ENCODE assay signal across 19 cellular contexts in the genomic region with DNA sequence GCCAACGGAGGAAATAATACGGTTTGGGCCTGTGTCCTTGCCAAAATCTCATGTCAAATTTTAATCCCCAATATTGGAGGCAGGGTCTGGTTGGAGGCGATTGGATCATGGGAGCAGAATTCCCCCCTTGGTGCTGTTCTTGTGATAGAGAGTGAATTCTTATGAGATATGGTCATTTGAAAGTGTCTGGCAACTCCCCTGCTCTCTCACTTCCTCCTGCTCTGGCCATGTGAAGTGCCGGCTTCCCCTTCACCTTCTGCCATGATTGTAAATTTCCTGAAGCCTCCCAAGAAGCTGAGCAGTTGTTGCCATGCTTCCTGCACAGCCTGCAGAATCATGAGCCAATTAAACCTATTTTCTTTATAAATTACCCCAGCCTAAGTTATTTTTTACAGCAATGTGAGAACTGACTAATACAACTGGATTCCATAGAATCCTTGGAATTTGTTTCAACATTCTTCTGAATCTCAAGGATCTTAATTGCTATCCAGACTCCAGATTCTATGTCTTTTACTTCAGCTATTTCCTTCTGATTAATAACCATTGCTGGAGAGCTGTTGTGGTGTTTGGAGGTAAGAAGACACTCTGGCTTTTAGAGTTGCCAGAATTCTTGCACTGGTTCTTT.
A peak's percentile ranks its signal among the peaks of the same experiment; 100 is the strongest.
DNase-seq lines count a peak whose midpoint lies in the region; ATAC-seq, FAIRE-seq and TF ChIP-seq lines count a peak whose summit lies in the region.
"Had no signal": no experiment of that assay in that cellular context is flagged by ENCODE, and none has a peak within 500 bp of the region (broad histone marks: within the 10 kb centered on the region; RNA-seq: fewer than 3 reads in every experiment).

No MANE protein-coding gene starts in this region.

- H3K79me1 ChIP-seq in mesendoderm (ENCODE audit: low read length) = no peaks in the 10 kb centered on the region

- H3K79me2 ChIP-seq in mesendoderm (ENCODE audit: control insufficient read depth, insufficient read depth, low read length) = no peaks in the 10 kb centered on the region

- H3K56ac ChIP-seq in mesendoderm (ENCODE audit: low read length) = no peak overlapping the region

- no peak overlapping the region for H2AK5ac ChIP-seq in mesendoderm (ENCODE audit: low read length)

- H3K4ac ChIP-seq in mesendoderm (ENCODE audit: low read depth, low read length) = no peak overlapping the region

- H3K23ac ChIP-seq in mesendoderm (ENCODE audit: low read length) = no peak overlapping the region

- no peak for FAIRE-seq in bronchial epithelial cell (lab: Jason Lieb, UNC)

- no peak overlapping the region for H2BK5ac ChIP-seq in mesendoderm (ENCODE audit: low read length)

- no CpG with 5 or more reads among the region's 4 CpGs for WGBS in mesendoderm (ENCODE audit: extremely low coverage, insufficient coverage, low lambda C conversion rate)

- no peaks in the 10 kb centered on the region for H3K27me3 ChIP-seq in bronchial epithelial cell (ENCODE audit: control insufficient read depth, insufficient read depth, low read length)
- H3K27me3 ChIP-seq in mesendoderm (ENCODE audit: insufficient read depth, low read length, poor library complexity) = no peaks in the 10 kb centered on the region
- H3K27me3 ChIP-seq: ascending aorta, sigmoid colon, stomach had no signal

- DNase-seq in EH (ENCODE audit: low read depth) (peak; percentile 36), M059J (ENCODE audit: low read depth) (peak; percentile 13), bronchial epithelial cell (ENCODE audit: low read depth) (peak; percentile 26), mesendoderm (peak; percentile 67), activated gamma-delta T cell (lab: John Stamatoyannopoulos, UW) (no peak), C1 segment of cervical spinal cord (lab: John Stamatoyannopoulos, UW) (no peak), type B pancreatic cell (ENCODE audit: extremely low spot score, unreplicated experiment) (no peak)
- DNase-seq: activated CD4-positive, alpha-beta T cell treated with anti-CD3 and anti-CD28 coated beads, Interleukin-2, amount 50 U/mL, for 48 hours; effector CD4-positive, alpha-beta T cell; H9; head of caudate nucleus; sigmoid colon; stomach; T-helper 2 cell had no signal

- H4K5ac ChIP-seq in mesendoderm (ENCODE audit: low read length) = no peak overlapping the region

- H3K4me2 ChIP-seq in mesendoderm (ENCODE audit: low read length) = no peak overlapping the region

- ATAC-seq in GM19395 (IDR thresholded peaks at IDR 0.05; ENCODE audit: unreplicated experiment) = no peak
- ATAC-seq: left lobe of liver had no signal

- H3K18ac ChIP-seq in mesendoderm (ENCODE audit: low read length) = no peak overlapping the region

- no peaks in the 10 kb centered on the region for H3K4me1 ChIP-seq in mesendoderm (ENCODE audit: control insufficient read depth, low read depth, low read length)
- H3K4me1 ChIP-seq: ascending aorta, sigmoid colon, stomach had no signal

- no peak overlapping the region for H3K4me3 Mint-ChIP-seq in type B pancreatic cell
- H3K4me3 Mint-ChIP-seq: H9, nephron had no signal

- TF ChIP-seq CTCF in bronchial epithelial cell (IDR thresholded peaks at IDR 0.05; ENCODE audit: insufficient read depth, low read length, severe bottlenecking) (no peak), type B pancreatic cell (conservative IDR thresholded peaks at IDR 0.05) (no peak)

- no peak overlapping the region for H3K27ac Mint-ChIP-seq in type B pancreatic cell

- no peaks in the 10 kb centered on the region for H3K27me3 Mint-ChIP-seq in type B pancreatic cell

- no peaks in the 10 kb centered on the region for H3K36me3 ChIP-seq in bronchial epithelial cell (ENCODE audit: control insufficient read depth, insufficient read depth, low read length)
- no peaks in the 10 kb centered on the region for H3K36me3 ChIP-seq in mesendoderm (ENCODE audit: control insufficient read depth, insufficient read depth, low read length)
- H3K36me3 ChIP-seq: ascending aorta, sigmoid colon, stomach had no signal

- H3K4me1 Mint-ChIP-seq in type B pancreatic cell (ENCODE audit: unreplicated experiment) = peaks cover 6% of the 10 kb centered on the region
- H3K4me1 Mint-ChIP-seq: nephron had no signal

- H3K9me3 Mint-ChIP-seq in type B pancreatic cell = no peaks in the 10 kb centered on the region

- H3K4me3 ChIP-seq in bronchial epithelial cell (ENCODE audit: low read depth, low read length) (no peak overlapping the region), mesendoderm (ENCODE audit: low read length) (no peak overlapping the region)
- H3K4me3 ChIP-seq: ascending aorta, sigmoid colon, stomach had no signal

- no peak overlapping the region for H4K8ac ChIP-seq in mesendoderm (ENCODE audit: low read depth, low read length)

- H2BK120ac ChIP-seq in mesendoderm (ENCODE audit: low read depth, low read length) = no peak overlapping the region

- H3K9ac ChIP-seq in mesendoderm (ENCODE audit: low read length) = no peak overlapping the region

- H3K36me3 Mint-ChIP-seq in type B pancreatic cell = no peaks in the 10 kb centered on the region

- H3K27ac ChIP-seq in mesendoderm (ENCODE audit: low read depth, low read length) = no peak overlapping the region
- H3K27ac ChIP-seq: ascending aorta, C4-2B, sigmoid colon, stomach had no signal

- H2BK15ac ChIP-seq in mesendoderm (replicated peaks; ENCODE audit: low read depth) = no peak overlapping the region

Comparison
In these comparisons a context has a peak if more than half of its experiments do, and no peak if none do; other contexts are left out.
1. DNase-seq: peak in EH (single experiment), M059J (single experiment), bronchial epithelial cell (single experiment) and mesendoderm (single experiment); none in activated gamma-delta T cell (single experiment), C1 segment of cervical spinal cord (0 of 14) and type B pancreatic cell (single experiment).